In genomic region chrX:153780678-153781427, GRCh38 we compare ENCODE assay signal across 13 cellular contexts. TPM values are rescaled to one million over a fixed set of nuclear protein-coding genes. Genes with fewer than 3 reads are reported as not detected.
DNase-seq lines count a peak whose midpoint lies in the region; ATAC-seq and TF ChIP-seq lines count a peak whose summit lies in the region.
"Had no signal": no experiment of that assay in that cellular context is flagged by ENCODE, and none has a peak within 500 bp of the region (broad histone marks: within the 10 kb centered on the region; RNA-seq: fewer than 3 reads in every experiment).

Gene SRPK3 (plus strand): TSS chrX:153781041. CDS start chrX:153781087, 46 bp downstream.

- WGBS in psoas muscle, 3 donors = 3 to 46% (median 5%) methylated on average over 11 to 52 of the region's 52 CpGs
- WGBS in thyroid gland, 2 donors = no CpG with 5 or more reads among the region's 52 CpGs

- H3K4me3 ChIP-seq in psoas muscle = peak within 1 kb of the TSS; percentile 56
- H3K4me3 ChIP-seq in thyroid gland (replicated peaks in 1 of 3) = no peak within 1 kb of the TSS
- H3K4me3 ChIP-seq: smooth muscle cell had no signal

- H3K9me3 ChIP-seq in psoas muscle = no peaks in the 10 kb centered on the region
- H3K9me3 ChIP-seq in thyroid gland = no peaks in the 10 kb centered on the region

- peak; percentile 76 to 86 (median 82) for ATAC-seq in psoas muscle
- ATAC-seq in HG02610 (IDR thresholded peaks at IDR 0.05; ENCODE audit: unreplicated experiment) = no peak

- H3K4me1 ChIP-seq in psoas muscle (no peaks in the 10 kb centered on the region), thyroid gland (no peaks in the 10 kb centered on the region)

- TF ChIP-seq CTCF in psoas muscle (IDR thresholded peaks at IDR 0.05) = no peak
- no peak for TF ChIP-seq CTCF in thyroid gland (IDR thresholded peaks at IDR 0.05)

- TF ChIP-seq POLR2A in thyroid gland (IDR thresholded peaks at IDR 0.05) = no peak

- H3K36me3 ChIP-seq in psoas muscle (ENCODE audit: insufficient read depth in 1 of 2, low read depth in 1 of 2) (peaks cover 2 to 12% of the 10 kb centered on the region in 2 donors), thyroid gland (no peaks in the 10 kb centered on the region)

- no peaks in the 10 kb centered on the region for H3K27me3 ChIP-seq in psoas muscle (ENCODE audit: insufficient read depth in 3 of 3, low read length in 2 of 3)
- H3K27me3 ChIP-seq in thyroid gland = no peaks in the 10 kb centered on the region

- intact Hi-C loops in psoas muscle (cut with DNase I) (loop anchor here in 1 of 2 donors (5.0 kb wide), 1 partner anchor 186 kb away; no protein-coding TSS in a partner anchor), thyroid gland (cut with DNase I) (no loop called here)

- H3K27ac ChIP-seq in psoas muscle (peak within 1 kb of the TSS; percentile 87), thyroid gland (no peak within 1 kb of the TSS)
- H3K27ac ChIP-seq: epithelial cell of prostate had no signal

- DNase-seq in EL (peak; percentile 37), NCI-H69 (lab: John Stamatoyannopoulos, UW) (peak; percentile 38), glomerular visceral epithelial cell (ENCODE audit: extremely low spot score) (peak; percentile 17), psoas muscle (peak in 1 of 2 donors; percentile 83), thyroid gland (no peak), T-helper 1 cell (no peak)
- no peak for DNase-seq in activated CD4-positive, alpha-beta T cell treated with anti-CD3 and anti-CD28 coated beads for 48 hours
- DNase-seq: activated B cell treated with CpG ODN at 0.5 μM for 24 hours; activated naive CD4-positive, alpha-beta T cell treated with Interleukin-2 at 50 U/mL for 16 hours; kidney glomerular epithelial cell had no signal

RNA-seq across cellular contexts. Expression of gene SRPK3, which starts in this region (rescaled TPM):
- total RNA-seq in psoas muscle (100 to 1,000 TPM in 1 of 4 donors, 10 to 100 TPM in 3; 43.7 to 140 (median 61.4) TPM), thyroid gland (under 1 TPM in 1 of 4 donors, not detected in 3; 0.22 TPM)
- 10 to 100 TPM; 14.5 to 37.4 (median 23.3) TPM for polyA plus RNA-seq in psoas muscle
- total RNA-seq: activated B cell treated with CpG ODN at 0.5 μM for 24 hours, smooth muscle cell had no signal

Comparison
In these comparisons a context has a peak if more than half of its experiments do, and no peak if none do; other contexts are left out.
1. RNA of gene SRPK3 (total RNA-seq): 43.7 to 140 TPM in psoas muscle; 0.22 TPM in thyroid gland; every median in the first group is over 10 times any median in the second.
2. DNase-seq: peak in EL (single experiment), NCI-H69 (single experiment) and glomerular visceral epithelial cell (single experiment); none in thyroid gland (0 of 2), T-helper 1 cell (0 of 5) and activated CD4-positive, alpha-beta T cell treated with anti-CD3 and anti-CD28 coated beads for 48 hours (single experiment).